In the genomic region with DNA sequence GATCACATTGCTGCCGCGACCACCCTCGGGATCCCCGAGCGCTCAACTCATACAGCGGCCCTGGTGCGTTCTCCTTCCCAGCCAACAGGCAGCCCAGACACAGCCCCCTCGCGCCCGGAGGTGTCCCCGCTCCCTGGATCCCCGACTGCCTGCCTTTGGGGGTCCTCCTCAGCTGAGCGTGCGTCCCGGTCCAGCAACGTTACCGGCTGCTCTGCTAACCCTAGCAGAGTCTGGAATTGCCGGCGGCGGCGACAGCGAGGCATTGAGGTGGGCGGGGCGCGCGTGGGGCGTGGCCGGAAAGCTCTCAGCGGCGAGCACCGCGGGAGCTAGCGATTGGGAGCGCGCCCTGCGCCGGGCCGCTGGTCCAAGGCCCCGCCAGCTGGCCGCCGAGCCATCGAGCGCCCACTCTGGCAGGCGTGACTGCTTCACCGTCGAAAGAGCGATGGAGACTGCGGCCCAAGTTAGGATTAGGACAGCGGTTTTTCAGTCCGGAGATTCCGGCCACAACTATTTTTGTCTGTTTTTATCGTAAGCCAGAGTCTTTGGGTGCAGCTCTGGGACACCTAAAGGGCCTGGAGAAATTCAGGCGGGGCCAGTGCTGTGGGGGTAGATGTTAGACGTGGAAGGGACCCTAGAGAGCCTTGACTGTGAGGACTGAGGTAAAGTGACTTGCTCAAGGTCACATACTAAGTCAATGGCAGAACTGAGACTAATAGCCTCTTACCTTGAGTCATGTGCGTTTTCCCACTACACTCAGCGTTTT, we compare ENCODE assay signal across 8 cellular contexts. TPM values are rescaled to one million over a fixed set of nuclear protein-coding genes. Genes with fewer than 3 reads are reported as not detected.
A peak's percentile ranks its signal among the peaks of the same experiment; 100 is the strongest.
DNase-seq lines count a peak whose midpoint lies in the region; ATAC-seq and TF ChIP-seq lines count a peak whose summit lies in the region.

A gene (minus strand): TSS at position 232 of the 763 bp plus-strand sequence. CDS start 17,575 bp downstream, outside the sequence.

- H3K27me3 ChIP-seq in breast epithelium (no peaks in the 10 kb centered on the region), iPS-20b (ENCODE audit: insufficient read depth, low read length) (no peaks in the 10 kb centered on the region)

- peak within 1 kb of the TSS; percentile 88 for H3K9ac ChIP-seq in iPS-20b (ENCODE audit: low read depth, low read length)

- peak; percentile 82 for TF ChIP-seq POLR2A in breast epithelium (IDR thresholded peaks at IDR 0.05)

- ATAC-seq in GM18873 (IDR thresholded peaks at IDR 0.05; ENCODE audit: low FRiP score, unreplicated experiment), result peak; percentile 95
- ATAC-seq in HG03135 (IDR thresholded peaks at IDR 0.05; ENCODE audit: unreplicated experiment), result peak; percentile 98

- H3K27ac ChIP-seq in VCaP (peak within 1 kb of the TSS; percentile 69), breast epithelium (peak within 1 kb of the TSS; percentile 85 to 88), iPS-20b (ENCODE audit: low read length) (peak within 1 kb of the TSS; percentile 22), skin epidermis (peak within 1 kb of the TSS; percentile 55 to 91 (median 86))

- H3K4me3 ChIP-seq in breast epithelium (peak within 1 kb of the TSS; percentile 92 to 97 (median 93)), iPS-20b (ENCODE audit: low read length) (peak within 1 kb of the TSS; percentile 96), skin epidermis (peak within 1 kb of the TSS; percentile 72 to 98 (median 93))

- peak; percentile 48 for TF ChIP-seq CTCF in VCaP (conservative IDR thresholded peaks at IDR 0.05)
- TF ChIP-seq CTCF in breast epithelium (IDR thresholded peaks at IDR 0.05), result peak in 1 of 3 donors; percentile 11

- no peaks in the 10 kb centered on the region for H3K36me3 ChIP-seq in breast epithelium
- no peaks in the 10 kb centered on the region for H3K36me3 ChIP-seq in iPS-20b (ENCODE audit: insufficient read depth, low read depth, low read length)

- intact Hi-C loops in breast epithelium (cut with DNase I; ENCODE audit: low total_unique reads), result no loop called here

- H3K9me3 ChIP-seq in breast epithelium (no peaks in the 10 kb centered on the region), iPS-20b (ENCODE audit: insufficient read depth, low read depth, low read length) (no peaks in the 10 kb centered on the region)

- DNase-seq in AG08395 (ENCODE audit: low spot score) (peak; percentile 96), NCI-H2196 (lab: John Stamatoyannopoulos, UW; ENCODE audit: unreplicated experiment) (peak; percentile 95), breast epithelium (ENCODE audit: low spot score in 2 of 2) (peak; percentile 88 to 95)

- H3K4me1 ChIP-seq in breast epithelium (no peaks in the 10 kb centered on the region), iPS-20b (ENCODE audit: insufficient read depth, low read length) (0 out of 2 replicates have a peak, but pooled peaks cover 2% of the 10 kb centered on the region)

RNA-seq across cellular contexts. Expression of the gene that starts here (rescaled TPM):
- 10 to 100 TPM; 24.6 to 43.9 (median 34.7) TPM for total RNA-seq in breast epithelium

Comparison
In these comparisons a context has a peak if more than half of its experiments do, and no peak if none do; other contexts are left out.
1. Peak in every context shown above with its lines: DNase-seq, ATAC-seq, H3K4me3 ChIP-seq and H3K27ac ChIP-seq.
2. H3K27ac ChIP-seq: peak in every context shown above with its lines; median percentile 86 in breast epithelium; 86 in skin epidermis; 69 in VCaP; 22 in iPS-20b.